In the genomic region with DNA sequence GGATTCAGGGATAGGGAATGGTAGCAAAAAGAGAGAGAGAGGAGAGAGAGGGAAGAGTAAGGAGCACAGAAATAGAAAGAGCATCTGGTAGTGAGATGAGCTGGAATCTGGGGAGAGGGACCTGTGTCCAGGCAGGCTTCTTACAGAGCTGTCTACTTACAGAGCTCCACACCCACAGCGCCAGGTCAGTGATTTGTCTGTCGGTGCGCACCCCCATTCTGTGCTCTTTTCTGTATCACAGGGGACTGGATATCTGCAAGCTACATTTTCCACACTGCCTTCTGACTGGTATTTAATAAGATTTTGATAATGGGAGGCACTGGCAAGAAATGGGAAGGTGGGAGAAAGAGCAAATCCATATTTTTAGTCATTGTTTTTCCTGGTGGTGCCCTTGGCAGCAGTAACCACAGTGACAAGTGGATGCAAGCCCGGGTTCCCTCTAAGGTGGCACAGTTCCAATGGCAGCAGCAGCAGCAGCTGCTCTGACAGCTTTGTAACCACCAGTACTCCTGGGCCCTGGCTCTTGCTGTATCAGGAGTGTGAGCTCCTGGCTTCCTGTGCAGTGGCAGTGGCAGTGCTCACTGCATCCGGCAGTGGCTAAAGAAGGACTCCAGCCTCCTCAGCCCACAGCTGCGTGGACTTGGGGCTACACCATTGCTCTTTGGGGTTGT, we compare ENCODE assay signal across 8 cellular contexts.
A peak's percentile ranks its signal among the peaks of the same experiment; 100 is the strongest.
DNase-seq lines count a peak whose midpoint lies in the region; ATAC-seq, FAIRE-seq and TF ChIP-seq lines count a peak whose summit lies in the region.

No MANE protein-coding gene starts in this region.

- BruUV-seq in HepG2 (replicated peaks; lab: Mats Ljungman, UMichigan), result no TSS peak

- TF ChIP-seq CTCF in HepG2 (CRISPR knock-in tag; IDR thresholded peaks at IDR 0.05) (no peak), right lobe of liver (IDR thresholded peaks at IDR 0.05) (no peak), left ventricle myocardium inferior (IDR thresholded peaks at IDR 0.05; ENCODE audit: borderline replicate concordance) (no peak)

- CTCF ChIA-PET in HepG2 (lab: Yijun Ruan, JAX; ENCODE audit: low intra/inter-chr PET ratio, low total read pairs), result no interaction called here

- H3K4me1 ChIP-seq in HepG2 (ENCODE audit: insufficient read depth, low read length) (peaks cover 22% of the 10 kb centered on the region), right lobe of liver (no peaks in the 10 kb centered on the region), left ventricle myocardium inferior (no peaks in the 10 kb centered on the region), aorta (ENCODE audit: control insufficient read depth in 1 of 2, insufficient read depth in 2 of 2, low read length in 2 of 2) (peaks cover 0 to 2% of the 10 kb centered on the region in 2 donors)

- no peaks in the 10 kb centered on the region for H3K36me3 ChIP-seq in HepG2 (replicated peaks in 1 of 2; ENCODE audit: control insufficient read depth in 1 of 2, insufficient read depth in 2 of 2, low read length in 2 of 2)
- H3K36me3 ChIP-seq in right lobe of liver, result no peaks in the 10 kb centered on the region
- no peaks in the 10 kb centered on the region for H3K36me3 ChIP-seq in left ventricle myocardium inferior
- H3K36me3 ChIP-seq in aorta (ENCODE audit: control insufficient read depth in 1 of 2, insufficient read depth in 2 of 2, low read length in 1 of 2), result no peaks in the 10 kb centered on the region

- no peaks in the 10 kb centered on the region for H4K20me1 ChIP-seq in HepG2 (ENCODE audit: insufficient read depth, low read length)

- H3K27ac ChIP-seq in HepG2 (ENCODE audit: extremely low read length, insufficient read depth, low read length) (no peak overlapping the region), right lobe of liver (no peak overlapping the region), left ventricle myocardium inferior (replicated peaks) (no peak overlapping the region), aorta (ENCODE audit: low read depth in 1 of 2, low read length in 2 of 2) (no peak overlapping the region)

- no peak overlapping the region for H3K9ac ChIP-seq in HepG2 (ENCODE audit: insufficient read depth, low read depth, low read length)

- POLR2A ChIA-PET in HepG2 (lab: Yijun Ruan, JAX), result no interaction called here

- H3K4me2 ChIP-seq in HepG2 (ENCODE audit: low read depth, low read length), result no peak overlapping the region

- TF ChIP-seq RAD21 in HepG2 (CRISPR knock-in tag; IDR thresholded peaks at IDR 0.05), result no peak

- no peak for FAIRE-seq in HepG2 (lab: Jason Lieb, UNC)

- TF ChIP-seq POLR2A in HepG2 (IDR thresholded peaks at IDR 0.05; ENCODE audit: insufficient read depth in 1 of 2, low read depth in 2 of 2, low read length in 2 of 2), result no peak
- no peak for TF ChIP-seq POLR2A in right lobe of liver (IDR thresholded peaks at IDR 0.05)

- H3K79me2 ChIP-seq in HepG2 (ENCODE audit: insufficient read depth, low read length), result no peaks in the 10 kb centered on the region

- in situ Hi-C loops in HepG2 (cut with HindIII; ENCODE audit: extremely low pct_ligation_motif_present, low pct_unique_long_range_greater_than_20kb), result no loop called here

- 72% methylated on average over 4 of the region's 6 CpGs for WGBS in HepG2 (ENCODE audit: low lambda C conversion rate)
- 88% methylated on average over 3 of the region's 6 CpGs for WGBS in right lobe of liver (ENCODE audit: insufficient coverage, low coverage, low lambda C conversion rate, missing lambda C conversion rate)
- WGBS in aorta, 2 donors, result 42 to 49% methylated on average over 6 of the region's 6 CpGs

- H3K27me3 ChIP-seq in HepG2 (ENCODE audit: control insufficient read depth in 1 of 2, insufficient read depth in 2 of 2, low read length in 2 of 2) (no peaks in the 10 kb centered on the region; a peak in 1 of 5 replicates), right lobe of liver (no peaks in the 10 kb centered on the region), left ventricle myocardium inferior (ENCODE audit: low read depth) (peaks cover 4% of the 10 kb centered on the region), aorta (ENCODE audit: control insufficient read depth in 1 of 2, insufficient read depth in 2 of 2, low read length in 1 of 2) (no peaks in the 10 kb centered on the region)

- ATAC-seq in HepG2 (peak; percentile 68), right lobe of liver (no peak), SK-N-SH treated with all-trans-retinoic acid at 6 μM for 48 hours (peak; percentile 73), aorta (ENCODE audit: low FRiP score) (peak; percentile 63), GM21786 (IDR thresholded peaks at IDR 0.05; ENCODE audit: unreplicated experiment) (no peak), GM19452 (IDR thresholded peaks at IDR 0.05; ENCODE audit: unreplicated experiment) (no peak), GM21529 (IDR thresholded peaks at IDR 0.05; ENCODE audit: unreplicated experiment) (no peak)

- TF ChIP-seq EP300 in HepG2 (IDR thresholded peaks at IDR 0.05; ENCODE audit: low read depth in 2 of 2, low read length in 2 of 2) (no peak), HepG2 (CRISPR knock-in tag; IDR thresholded peaks at IDR 0.05; ENCODE audit: borderline replicate concordance) (no peak)

- intact Hi-C loops in HepG2 (cut with micrococcal nuclease; ENCODE audit: unreplicated experiment) (loop anchor here (10.0 kb wide), 1 partner anchor 95 kb away; no protein-coding TSS in a partner anchor), right lobe of liver (cut with DNase I) (no loop called here), left ventricle myocardium inferior (cut with micrococcal nuclease) (no loop called here), aorta (cut with DNase I) (no loop called here)

- H3K4me3 ChIP-seq in HepG2 (replicated peaks in 1 of 3; ENCODE audit: insufficient read depth in 1 of 3, low read depth in 2 of 3, low read length in 3 of 3), result no peak overlapping the region
- no peak overlapping the region for H3K4me3 ChIP-seq in right lobe of liver
- no peak overlapping the region for H3K4me3 ChIP-seq in left ventricle myocardium inferior
- H3K4me3 ChIP-seq in aorta (ENCODE audit: low read length in 2 of 2), result no peak overlapping the region

- DNase-seq in HepG2 (ENCODE audit: low spot score), result no peak
- DNase-seq in right lobe of liver, result no peak
- peak; percentile 49 for DNase-seq in left ventricle myocardium inferior
- peak in 1 of 2 donors; percentile 54 for DNase-seq in aorta

- no peak overlapping the region for H2AFZ ChIP-seq in HepG2 (ENCODE audit: low read length)

- H3K9me3 ChIP-seq in HepG2 (ENCODE audit: low read length), result no peaks in the 10 kb centered on the region
- no peaks in the 10 kb centered on the region for H3K9me3 ChIP-seq in right lobe of liver
- H3K9me3 ChIP-seq in left ventricle myocardium inferior (replicated peaks), result no peaks in the 10 kb centered on the region
- no peaks in the 10 kb centered on the region for H3K9me3 ChIP-seq in aorta (ENCODE audit: control insufficient read depth, low read length)

TF ChIP-seq in HepG2, 621 proteins besides CTCF, POLR2A, EP300 and RAD21:
- TF ChIP-seq ZSCAN9 (CRISPR knock-in tag; IDR thresholded peaks at IDR 0.05; ENCODE audit: borderline replicate concordance), result no peak
- no peak for TF ChIP-seq ZNF432 (CRISPR knock-in tag; IDR thresholded peaks at IDR 0.05; ENCODE audit: borderline replicate concordance)
- no peak for TF ChIP-seq CBX1 (IDR thresholded peaks at IDR 0.05; ENCODE audit: low read depth)
- TF ChIP-seq IKZF5 (CRISPR knock-in tag; IDR thresholded peaks at IDR 0.05), result no peak
- no peak for TF ChIP-seq CCDC6 (CRISPR knock-in tag; IDR thresholded peaks at IDR 0.05)
- TF ChIP-seq NR1H2 (CRISPR knock-in tag; IDR thresholded peaks at IDR 0.05; ENCODE audit: borderline replicate concordance, low read depth), result no peak
TF ChIP-seq in HepG2: peak in this region for 0.

TF ChIP-seq in SK-N-SH treated with all-trans-retinoic acid at 6 μM for 48 hours, 23 proteins besides CTCF, POLR2A, EP300 and RAD21:
- no peak for TF ChIP-seq PPARA (CRISPR knock-in tag; IDR thresholded peaks at IDR 0.05; ENCODE audit: borderline replicate concordance)
- TF ChIP-seq ZNF565 (CRISPR knock-in tag; conservative IDR thresholded peaks at IDR 0.05; ENCODE audit: low read depth), result no peak
- TF ChIP-seq ZNF70 (CRISPR knock-in tag; IDR thresholded peaks at IDR 0.05), result no peak
- TF ChIP-seq ARNTL (CRISPR knock-in tag; IDR thresholded peaks at IDR 0.05; ENCODE audit: borderline replicate concordance, low read depth), result no peak
- no peak for TF ChIP-seq ESRRG (CRISPR knock-in tag; IDR thresholded peaks at IDR 0.05)
- TF ChIP-seq TOX (CRISPR knock-in tag; IDR thresholded peaks at IDR 0.05; ENCODE audit: borderline replicate concordance), result no peak
- no peak for TF ChIP-seq BACH2 (CRISPR knock-in tag; IDR thresholded peaks at IDR 0.05; ENCODE audit: borderline replicate concordance)
- no peak for TF ChIP-seq OSR1 (CRISPR knock-in tag; IDR thresholded peaks at IDR 0.05)
- no peak for TF ChIP-seq ZNF8 (CRISPR knock-in tag; IDR thresholded peaks at IDR 0.05)
- TF ChIP-seq ZFP3 (CRISPR knock-in tag; IDR thresholded peaks at IDR 0.05), result no peak
- no peak for TF ChIP-seq GLIS3 (CRISPR knock-in tag; IDR thresholded peaks at IDR 0.05)

Comparison
In these comparisons a context has a peak if more than half of its experiments do, and no peak if none do; other contexts are left out.
1. ATAC-seq: peak in HepG2 (single experiment), SK-N-SH treated with all-trans-retinoic acid at 6 μM for 48 hours (single experiment) and aorta (single experiment); none in right lobe of liver (0 of 4), GM21786 (single experiment), GM19452 (single experiment) and GM21529 (single experiment).